ENCODE assay signal across 1 cellular context in the genomic region with DNA sequence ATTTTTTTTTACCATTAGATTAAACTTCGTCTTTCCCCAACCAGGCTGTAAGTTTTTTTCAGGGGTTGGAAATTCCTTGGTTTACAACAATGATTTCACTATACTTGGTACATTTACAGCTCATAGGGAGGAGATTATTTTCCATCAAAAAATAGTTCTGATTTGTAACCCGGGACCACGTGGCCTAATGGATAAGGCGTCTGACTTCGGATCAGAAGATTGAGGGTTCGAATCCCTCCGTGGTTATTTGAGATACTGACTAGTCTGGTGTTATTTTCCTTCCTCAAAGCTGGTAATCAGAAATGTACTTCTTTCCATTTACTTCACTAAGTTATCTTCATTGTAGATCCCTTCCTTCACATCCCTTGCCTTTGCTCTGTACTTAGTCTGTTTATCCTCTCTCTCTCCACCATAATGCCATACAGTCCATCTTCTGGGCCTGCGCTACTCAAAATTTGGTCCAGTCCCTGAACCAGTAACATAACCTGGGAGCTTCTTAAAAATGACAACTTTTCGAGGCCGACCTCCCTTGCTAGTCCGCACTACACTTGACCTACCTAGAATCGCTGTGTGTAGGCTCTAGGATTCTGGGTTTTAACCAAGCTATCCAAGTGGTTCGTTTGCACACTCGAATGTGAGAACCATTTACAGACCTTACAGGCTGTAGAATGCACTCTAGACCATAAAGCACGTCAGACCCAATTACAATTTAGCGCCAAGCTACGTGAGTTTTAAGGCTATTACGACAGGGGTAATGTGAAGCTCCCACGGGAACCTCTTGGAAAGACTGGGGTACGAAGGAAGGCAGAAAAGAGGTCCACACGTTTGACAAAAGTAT.
A peak's percentile ranks its signal among the peaks of the same experiment; 100 is the strongest.
TF ChIP-seq lines count a peak whose summit lies in the region.

No MANE protein-coding gene starts in this region.

TF ChIP-seq in K562, 482 proteins besides CTCF, POLR2A, EP300 and RAD21 (continued from another document and continues in another):
- TF ChIP-seq, protein P1, sequence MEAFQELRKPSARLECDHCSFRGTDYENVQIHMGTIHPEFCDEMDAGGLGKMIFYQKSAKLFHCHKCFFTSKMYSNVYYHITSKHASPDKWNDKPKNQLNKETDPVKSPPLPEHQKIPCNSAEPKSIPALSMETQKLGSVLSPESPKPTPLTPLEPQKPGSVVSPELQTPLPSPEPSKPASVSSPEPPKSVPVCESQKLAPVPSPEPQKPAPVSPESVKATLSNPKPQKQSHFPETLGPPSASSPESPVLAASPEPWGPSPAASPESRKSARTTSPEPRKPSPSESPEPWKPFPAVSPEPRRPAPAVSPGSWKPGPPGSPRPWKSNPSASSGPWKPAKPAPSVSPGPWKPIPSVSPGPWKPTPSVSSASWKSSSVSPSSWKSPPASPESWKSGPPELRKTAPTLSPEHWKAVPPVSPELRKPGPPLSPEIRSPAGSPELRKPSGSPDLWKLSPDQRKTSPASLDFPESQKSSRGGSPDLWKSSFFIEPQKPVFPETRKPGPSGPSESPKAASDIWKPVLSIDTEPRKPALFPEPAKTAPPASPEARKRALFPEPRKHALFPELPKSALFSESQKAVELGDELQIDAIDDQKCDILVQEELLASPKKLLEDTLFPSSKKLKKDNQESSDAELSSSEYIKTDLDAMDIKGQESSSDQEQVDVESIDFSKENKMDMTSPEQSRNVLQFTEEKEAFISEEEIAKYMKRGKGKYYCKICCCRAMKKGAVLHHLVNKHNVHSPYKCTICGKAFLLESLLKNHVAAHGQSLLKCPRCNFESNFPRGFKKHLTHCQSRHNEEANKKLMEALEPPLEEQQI (IDR thresholded peaks at IDR 0.05) = peak; percentile 95
- no peak for TF ChIP-seq PCBP2 (IDR thresholded peaks at IDR 0.05; ENCODE audit: low read depth, low read length, poor library complexity, severe bottlenecking)
- TF ChIP-seq SRSF1 (IDR thresholded peaks at IDR 0.05; ENCODE audit: low read depth, low read length) = no peak
- TF ChIP-seq, protein P2, sequence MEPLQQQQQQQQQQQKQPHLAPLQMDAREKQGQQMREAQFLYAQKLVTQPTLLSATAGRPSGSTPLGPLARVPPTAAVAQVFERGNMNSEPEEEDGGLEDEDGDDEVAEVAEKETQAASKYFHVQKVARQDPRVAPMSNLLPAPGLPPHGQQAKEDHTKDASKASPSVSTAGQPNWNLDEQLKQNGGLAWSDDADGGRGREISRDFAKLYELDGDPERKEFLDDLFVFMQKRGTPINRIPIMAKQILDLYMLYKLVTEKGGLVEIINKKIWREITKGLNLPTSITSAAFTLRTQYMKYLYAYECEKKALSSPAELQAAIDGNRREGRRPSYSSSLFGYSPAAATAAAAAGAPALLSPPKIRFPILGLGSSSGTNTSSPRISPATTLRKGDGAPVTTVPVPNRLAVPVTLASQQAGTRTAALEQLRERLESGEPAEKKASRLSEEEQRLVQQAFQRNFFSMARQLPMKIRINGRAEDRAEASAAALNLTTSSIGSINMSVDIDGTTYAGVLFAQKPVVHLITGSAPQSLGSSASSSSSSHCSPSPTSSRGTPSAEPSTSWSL (CRISPR knock-in tag; IDR thresholded peaks at IDR 0.05; ENCODE audit: borderline replicate concordance) = no peak
- TF ChIP-seq POLR2H (tag; IDR thresholded peaks at IDR 0.05; ENCODE audit: low read depth) = peak; percentile 100
- TF ChIP-seq RBM22 (IDR thresholded peaks at IDR 0.05; ENCODE audit: low read depth, low read length, poor library complexity, severe bottlenecking) = peak; percentile 72
- no peak for TF ChIP-seq KAT2B (IDR thresholded peaks at IDR 0.05; ENCODE audit: low read depth, low read length)
- TF ChIP-seq ZNF212 (CRISPR knock-in tag; IDR thresholded peaks at IDR 0.05) = no peak
- no peak for TF ChIP-seq KAT8 (IDR thresholded peaks at IDR 0.05; ENCODE audit: low read depth)
- TF ChIP-seq STAT5A (IDR thresholded peaks at IDR 0.05; ENCODE audit: borderline replicate concordance, low read length) = no peak; the same call in none of the 2 replicates
- TF ChIP-seq KDM5B (IDR thresholded peaks at IDR 0.05; ENCODE audit: insufficient replicate concordance, low read depth, low read length) = no peak
- no peak for TF ChIP-seq EGR1 (conservative IDR thresholded peaks at IDR 0.05)
- peak in 1 of 2 experiments; percentile 7; a peak in 1 of 3 replicates for TF ChIP-seq CBX3 (IDR thresholded peaks at IDR 0.05; ENCODE audit: borderline replicate concordance in 1 of 2, low read length in 2 of 2)
- no peak for TF ChIP-seq KLF16 (IDR thresholded peaks at IDR 0.05)
- TF ChIP-seq ZNF699 (CRISPR knock-in tag; IDR thresholded peaks at IDR 0.05; ENCODE audit: insufficient replicate concordance) = no peak
- TF ChIP-seq MEIS2 (IDR thresholded peaks at IDR 0.05; ENCODE audit: partially characterized antibody) = peak; percentile 17
- peak; percentile 11 for TF ChIP-seq ZEB2 (IDR thresholded peaks at IDR 0.05)
- no peak for TF ChIP-seq RBM14 (IDR thresholded peaks at IDR 0.05; ENCODE audit: borderline replicate concordance, insufficient read depth, low read depth, low read length)
- TF ChIP-seq CHD1 (IDR thresholded peaks at IDR 0.05; ENCODE audit: low read length) = no peak
- no peak for TF ChIP-seq ASH1L (IDR thresholded peaks at IDR 0.05; ENCODE audit: borderline replicate concordance, low read depth, partially characterized antibody)
- no peak for TF ChIP-seq ZNF408 (CRISPR knock-in tag; IDR thresholded peaks at IDR 0.05; ENCODE audit: low read depth)
- TF ChIP-seq RCOR1 (IDR thresholded peaks at IDR 0.05; ENCODE audit: borderline replicate concordance in 1 of 2, low read depth in 2 of 2, low read length in 2 of 2) = peak in 1 of 2 experiments; percentile 13; a peak in 2 of 4 replicates
- TF ChIP-seq MCM3 (IDR thresholded peaks at IDR 0.05) = no peak
- TF ChIP-seq, protein P3, sequence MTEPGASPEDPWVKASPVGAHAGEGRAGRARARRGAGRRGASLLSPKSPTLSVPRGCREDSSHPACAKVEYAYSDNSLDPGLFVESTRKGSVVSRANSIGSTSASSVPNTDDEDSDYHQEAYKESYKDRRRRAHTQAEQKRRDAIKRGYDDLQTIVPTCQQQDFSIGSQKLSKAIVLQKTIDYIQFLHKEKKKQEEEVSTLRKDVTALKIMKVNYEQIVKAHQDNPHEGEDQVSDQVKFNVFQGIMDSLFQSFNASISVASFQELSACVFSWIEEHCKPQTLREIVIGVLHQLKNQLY (CRISPR knock-in tag; conservative IDR thresholded peaks at IDR 0.05) = no peak
- TF ChIP-seq, protein P4, sequence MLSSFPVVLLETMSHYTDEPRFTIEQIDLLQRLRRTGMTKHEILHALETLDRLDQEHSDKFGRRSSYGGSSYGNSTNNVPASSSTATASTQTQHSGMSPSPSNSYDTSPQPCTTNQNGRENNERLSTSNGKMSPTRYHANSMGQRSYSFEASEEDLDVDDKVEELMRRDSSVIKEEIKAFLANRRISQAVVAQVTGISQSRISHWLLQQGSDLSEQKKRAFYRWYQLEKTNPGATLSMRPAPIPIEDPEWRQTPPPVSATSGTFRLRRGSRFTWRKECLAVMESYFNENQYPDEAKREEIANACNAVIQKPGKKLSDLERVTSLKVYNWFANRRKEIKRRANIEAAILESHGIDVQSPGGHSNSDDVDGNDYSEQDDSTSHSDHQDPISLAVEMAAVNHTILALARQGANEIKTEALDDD (IDR thresholded peaks at IDR 0.05) = peak; percentile 100
- TF ChIP-seq, protein P5, sequence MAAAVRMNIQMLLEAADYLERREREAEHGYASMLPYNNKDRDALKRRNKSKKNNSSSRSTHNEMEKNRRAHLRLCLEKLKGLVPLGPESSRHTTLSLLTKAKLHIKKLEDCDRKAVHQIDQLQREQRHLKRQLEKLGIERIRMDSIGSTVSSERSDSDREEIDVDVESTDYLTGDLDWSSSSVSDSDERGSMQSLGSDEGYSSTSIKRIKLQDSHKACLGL (CRISPR knock-in tag; IDR thresholded peaks at IDR 0.05; ENCODE audit: borderline replicate concordance, poor library complexity, severe bottlenecking) = no peak
- TF ChIP-seq, protein P6, sequence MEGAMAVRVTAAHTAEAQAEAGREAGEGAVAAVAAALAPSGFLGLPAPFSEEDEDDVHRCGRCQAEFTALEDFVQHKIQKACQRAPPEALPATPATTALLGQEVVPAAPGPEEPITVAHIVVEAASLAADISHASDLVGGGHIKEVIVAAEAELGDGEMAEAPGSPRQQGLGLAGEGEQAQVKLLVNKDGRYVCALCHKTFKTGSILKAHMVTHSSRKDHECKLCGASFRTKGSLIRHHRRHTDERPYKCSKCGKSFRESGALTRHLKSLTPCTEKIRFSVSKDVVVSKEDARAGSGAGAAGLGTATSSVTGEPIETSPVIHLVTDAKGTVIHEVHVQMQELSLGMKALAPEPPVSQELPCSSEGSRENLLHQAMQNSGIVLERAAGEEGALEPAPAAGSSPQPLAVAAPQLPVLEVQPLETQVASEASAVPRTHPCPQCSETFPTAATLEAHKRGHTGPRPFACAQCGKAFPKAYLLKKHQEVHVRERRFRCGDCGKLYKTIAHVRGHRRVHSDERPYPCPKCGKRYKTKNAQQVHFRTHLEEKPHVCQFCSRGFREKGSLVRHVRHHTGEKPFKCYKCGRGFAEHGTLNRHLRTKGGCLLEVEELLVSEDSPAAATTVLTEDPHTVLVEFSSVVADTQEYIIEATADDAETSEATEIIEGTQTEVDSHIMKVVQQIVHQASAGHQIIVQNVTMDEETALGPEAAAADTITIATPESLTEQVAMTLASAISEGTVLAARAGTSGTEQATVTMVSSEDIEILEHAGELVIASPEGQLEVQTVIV (CRISPR knock-in tag; IDR thresholded peaks at IDR 0.05; ENCODE audit: borderline replicate concordance) = no peak; the same call in 1 of the 2 replicates
- TF ChIP-seq BHLHE40 (IDR thresholded peaks at IDR 0.05; ENCODE audit: low read length) = no peak
- TF ChIP-seq SMARCB1 (IDR thresholded peaks at IDR 0.05; ENCODE audit: insufficient read length, low read depth) = no peak
- no peak for TF ChIP-seq HMGN3 (IDR thresholded peaks at IDR 0.05; ENCODE audit: borderline replicate concordance, extremely low read depth, insufficient read length, low read depth, low read length)
- no peak for TF ChIP-seq KLF1 (tag; IDR thresholded peaks at IDR 0.05)
- TF ChIP-seq, protein P7, sequence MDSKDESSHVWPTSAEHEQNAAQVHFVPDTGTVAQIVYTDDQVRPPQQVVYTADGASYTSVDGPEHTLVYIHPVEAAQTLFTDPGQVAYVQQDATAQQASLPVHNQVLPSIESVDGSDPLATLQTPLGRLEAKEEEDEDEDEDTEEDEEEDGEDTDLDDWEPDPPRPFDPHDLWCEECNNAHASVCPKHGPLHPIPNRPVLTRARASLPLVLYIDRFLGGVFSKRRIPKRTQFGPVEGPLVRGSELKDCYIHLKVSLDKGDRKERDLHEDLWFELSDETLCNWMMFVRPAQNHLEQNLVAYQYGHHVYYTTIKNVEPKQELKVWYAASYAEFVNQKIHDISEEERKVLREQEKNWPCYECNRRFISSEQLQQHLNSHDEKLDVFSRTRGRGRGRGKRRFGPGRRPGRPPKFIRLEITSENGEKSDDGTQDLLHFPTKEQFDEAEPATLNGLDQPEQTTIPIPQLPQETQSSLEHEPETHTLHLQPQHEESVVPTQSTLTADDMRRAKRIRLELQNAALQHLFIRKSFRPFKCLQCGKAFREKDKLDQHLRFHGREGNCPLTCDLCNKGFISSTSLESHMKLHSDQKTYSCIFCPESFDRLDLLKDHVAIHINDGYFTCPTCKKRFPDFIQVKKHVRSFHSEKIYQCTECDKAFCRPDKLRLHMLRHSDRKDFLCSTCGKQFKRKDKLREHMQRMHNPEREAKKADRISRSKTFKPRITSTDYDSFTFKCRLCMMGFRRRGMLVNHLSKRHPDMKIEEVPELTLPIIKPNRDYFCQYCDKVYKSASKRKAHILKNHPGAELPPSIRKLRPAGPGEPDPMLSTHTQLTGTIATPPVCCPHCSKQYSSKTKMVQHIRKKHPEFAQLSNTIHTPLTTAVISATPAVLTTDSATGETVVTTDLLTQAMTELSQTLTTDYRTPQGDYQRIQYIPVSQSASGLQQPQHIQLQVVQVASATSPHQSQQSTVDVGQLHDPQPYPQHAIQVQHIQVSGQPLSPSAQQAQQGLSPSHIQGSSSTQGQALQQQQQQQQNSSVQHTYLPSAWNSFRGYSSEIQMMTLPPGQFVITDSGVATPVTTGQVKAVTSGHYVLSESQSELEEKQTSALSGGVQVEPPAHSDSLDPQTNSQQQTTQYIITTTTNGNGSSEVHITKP (IDR thresholded peaks at IDR 0.05; ENCODE audit: partially characterized antibody) = peak; percentile 5
- TF ChIP-seq MTA1 (IDR thresholded peaks at IDR 0.05; ENCODE audit: borderline replicate concordance) = no peak
- no peak for TF ChIP-seq ZNF3 (CRISPR knock-in tag; IDR thresholded peaks at IDR 0.05)
- TF ChIP-seq NRF1 (conservative IDR thresholded peaks at IDR 0.05 in 1 of 2, IDR thresholded peaks at IDR 0.05 in 1 of 2) = peak; percentile 57 to 62
- TF ChIP-seq, protein P8, sequence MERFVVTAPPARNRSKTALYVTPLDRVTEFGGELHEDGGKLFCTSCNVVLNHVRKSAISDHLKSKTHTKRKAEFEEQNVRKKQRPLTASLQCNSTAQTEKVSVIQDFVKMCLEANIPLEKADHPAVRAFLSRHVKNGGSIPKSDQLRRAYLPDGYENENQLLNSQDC (CRISPR knock-in tag; IDR thresholded peaks at IDR 0.05) = no peak
- TF ChIP-seq ZNF121 (CRISPR knock-in tag; conservative IDR thresholded peaks at IDR 0.05) = no peak
- TF ChIP-seq, protein P9, sequence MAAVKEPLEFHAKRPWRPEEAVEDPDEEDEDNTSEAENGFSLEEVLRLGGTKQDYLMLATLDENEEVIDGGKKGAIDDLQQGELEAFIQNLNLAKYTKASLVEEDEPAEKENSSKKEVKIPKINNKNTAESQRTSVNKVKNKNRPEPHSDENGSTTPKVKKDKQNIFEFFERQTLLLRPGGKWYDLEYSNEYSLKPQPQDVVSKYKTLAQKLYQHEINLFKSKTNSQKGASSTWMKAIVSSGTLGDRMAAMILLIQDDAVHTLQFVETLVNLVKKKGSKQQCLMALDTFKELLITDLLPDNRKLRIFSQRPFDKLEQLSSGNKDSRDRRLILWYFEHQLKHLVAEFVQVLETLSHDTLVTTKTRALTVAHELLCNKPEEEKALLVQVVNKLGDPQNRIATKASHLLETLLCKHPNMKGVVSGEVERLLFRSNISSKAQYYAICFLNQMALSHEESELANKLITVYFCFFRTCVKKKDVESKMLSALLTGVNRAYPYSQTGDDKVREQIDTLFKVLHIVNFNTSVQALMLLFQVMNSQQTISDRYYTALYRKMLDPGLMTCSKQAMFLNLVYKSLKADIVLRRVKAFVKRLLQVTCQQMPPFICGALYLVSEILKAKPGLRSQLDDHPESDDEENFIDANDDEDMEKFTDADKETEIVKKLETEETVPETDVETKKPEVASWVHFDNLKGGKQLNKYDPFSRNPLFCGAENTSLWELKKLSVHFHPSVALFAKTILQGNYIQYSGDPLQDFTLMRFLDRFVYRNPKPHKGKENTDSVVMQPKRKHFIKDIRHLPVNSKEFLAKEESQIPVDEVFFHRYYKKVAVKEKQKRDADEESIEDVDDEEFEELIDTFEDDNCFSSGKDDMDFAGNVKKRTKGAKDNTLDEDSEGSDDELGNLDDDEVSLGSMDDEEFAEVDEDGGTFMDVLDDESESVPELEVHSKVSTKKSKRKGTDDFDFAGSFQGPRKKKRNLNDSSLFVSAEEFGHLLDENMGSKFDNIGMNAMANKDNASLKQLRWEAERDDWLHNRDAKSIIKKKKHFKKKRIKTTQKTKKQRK (IDR thresholded peaks at IDR 0.05; ENCODE audit: borderline replicate concordance, low read depth, low read length) = no peak
- no peak for TF ChIP-seq POLR2AphosphoS5 (IDR thresholded peaks at IDR 0.05; ENCODE audit: control insufficient read depth, insufficient read depth, low read depth, low read length)
- TF ChIP-seq ZNF778 (CRISPR knock-in tag; IDR thresholded peaks at IDR 0.05) = no peak
- TF ChIP-seq, protein P10, sequence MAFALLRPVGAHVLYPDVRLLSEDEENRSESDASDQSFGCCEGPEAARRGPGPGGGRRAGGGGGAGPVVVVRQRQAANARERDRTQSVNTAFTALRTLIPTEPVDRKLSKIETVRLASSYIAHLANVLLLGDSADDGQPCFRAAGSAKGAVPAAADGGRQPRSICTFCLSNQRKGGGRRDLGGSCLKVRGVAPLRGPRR (CRISPR knock-in tag; IDR thresholded peaks at IDR 0.05) = no peak; the same call in 1 of the 2 replicates
- no peak for TF ChIP-seq CAMTA2 (CRISPR knock-in tag; conservative IDR thresholded peaks at IDR 0.05)
- no peak for TF ChIP-seq BCL6 (CRISPR knock-in tag; IDR thresholded peaks at IDR 0.05)
